1 cellular context compared by ENCODE assay signal in the genomic region with DNA sequence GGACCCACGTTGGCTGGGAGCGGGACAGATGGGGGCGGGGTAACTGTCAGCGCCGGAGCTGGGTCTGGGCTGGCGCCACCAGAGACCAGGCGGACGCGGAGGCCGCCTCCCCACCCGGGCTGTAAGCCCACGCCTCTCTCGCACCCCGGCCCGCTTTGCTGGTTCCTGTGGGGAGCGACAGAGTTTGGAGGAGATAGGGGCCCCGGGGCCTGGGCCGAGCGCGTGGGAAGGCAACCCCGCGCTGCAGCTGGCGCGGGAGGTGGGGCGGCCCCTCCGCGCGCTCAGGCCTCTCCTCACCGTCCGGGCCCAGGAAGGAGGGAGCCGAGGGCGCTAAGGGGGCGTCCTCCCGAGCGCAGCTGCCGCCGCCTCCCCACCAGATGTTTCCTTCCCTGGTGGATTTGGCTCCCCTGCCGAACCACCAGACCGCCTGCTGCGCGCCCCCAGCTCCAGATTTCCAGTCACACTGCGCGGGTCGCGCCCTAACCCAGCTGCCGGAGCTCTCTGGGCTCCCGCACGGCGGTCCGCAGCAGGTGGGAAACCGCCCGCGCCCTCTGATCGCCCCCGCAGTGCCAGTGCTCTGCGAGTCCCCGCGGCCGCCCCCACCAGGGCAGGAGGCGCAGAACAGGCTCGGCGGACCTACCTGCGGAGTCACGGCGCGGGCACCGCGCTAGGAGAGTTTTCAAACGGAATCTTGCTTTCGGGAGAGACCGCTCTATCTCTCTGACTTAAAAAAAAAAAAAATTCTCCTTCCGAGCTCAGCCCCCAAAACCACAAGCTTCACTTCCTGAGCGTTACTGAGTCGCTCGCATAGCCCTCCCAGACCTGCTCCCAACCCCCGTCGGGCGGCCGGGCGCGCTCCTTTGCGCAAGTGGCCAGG.
TF ChIP-seq lines count a peak whose summit lies in the region.

No MANE protein-coding gene starts in this region.

TF ChIP-seq in GM12878, 131 proteins besides CTCF, POLR2A, EP300 and RAD21 (continued from another document):
- TF ChIP-seq, protein P1, sequence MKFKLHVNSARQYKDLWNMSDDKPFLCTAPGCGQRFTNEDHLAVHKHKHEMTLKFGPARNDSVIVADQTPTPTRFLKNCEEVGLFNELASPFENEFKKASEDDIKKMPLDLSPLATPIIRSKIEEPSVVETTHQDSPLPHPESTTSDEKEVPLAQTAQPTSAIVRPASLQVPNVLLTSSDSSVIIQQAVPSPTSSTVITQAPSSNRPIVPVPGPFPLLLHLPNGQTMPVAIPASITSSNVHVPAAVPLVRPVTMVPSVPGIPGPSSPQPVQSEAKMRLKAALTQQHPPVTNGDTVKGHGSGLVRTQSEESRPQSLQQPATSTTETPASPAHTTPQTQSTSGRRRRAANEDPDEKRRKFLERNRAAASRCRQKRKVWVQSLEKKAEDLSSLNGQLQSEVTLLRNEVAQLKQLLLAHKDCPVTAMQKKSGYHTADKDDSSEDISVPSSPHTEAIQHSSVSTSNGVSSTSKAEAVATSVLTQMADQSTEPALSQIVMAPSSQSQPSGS (IDR thresholded peaks at IDR 0.05; ENCODE audit: low read length) = no peak; the same call in 1 of the 2 replicates
- TF ChIP-seq RFX5 (IDR thresholded peaks at IDR 0.05; ENCODE audit: low read depth, low read length) = no peak
- TF ChIP-seq SMAD1 (IDR thresholded peaks at IDR 0.05; ENCODE audit: low read depth, partially characterized antibody) = no peak
- TF ChIP-seq ZNF384 (IDR thresholded peaks at IDR 0.05; ENCODE audit: borderline replicate concordance, low read depth, low read length) = peak; percentile 73; the same call in 1 of the 2 replicates
- TF ChIP-seq BHLHE40 (IDR thresholded peaks at IDR 0.05; ENCODE audit: borderline replicate concordance in 1 of 2, low read depth in 2 of 2, low read length in 1 of 2) = peak in 1 of 2 experiments; percentile 54; a peak in 2 of 4 replicates
- TF ChIP-seq ZNF622 (IDR thresholded peaks at IDR 0.05) = no peak
- TF ChIP-seq SRF (IDR thresholded peaks at IDR 0.05; ENCODE audit: low read depth in 2 of 2, low read length in 2 of 2) = 0 out of 4 replicates have a peak, but pooled peaks of 1 of the 2 experiments have one; percentile 29
- no peak for TF ChIP-seq NFXL1 (IDR thresholded peaks at IDR 0.05; ENCODE audit: borderline replicate concordance)
- TF ChIP-seq SIX5 (IDR thresholded peaks at IDR 0.05; ENCODE audit: low read depth, low read length, severe bottlenecking) = no peak
- no peak; the same call in 1 of the 2 replicates for TF ChIP-seq TCF7 (IDR thresholded peaks at IDR 0.05; ENCODE audit: borderline replicate concordance)
- TF ChIP-seq CBX5 (IDR thresholded peaks at IDR 0.05; ENCODE audit: low read depth) = no peak; the same call in 1 of the 2 replicates
- no peak for TF ChIP-seq TCF3 (IDR thresholded peaks at IDR 0.05; ENCODE audit: borderline replicate concordance, insufficient read depth, low read depth, low read length)
